In the genomic region with DNA sequence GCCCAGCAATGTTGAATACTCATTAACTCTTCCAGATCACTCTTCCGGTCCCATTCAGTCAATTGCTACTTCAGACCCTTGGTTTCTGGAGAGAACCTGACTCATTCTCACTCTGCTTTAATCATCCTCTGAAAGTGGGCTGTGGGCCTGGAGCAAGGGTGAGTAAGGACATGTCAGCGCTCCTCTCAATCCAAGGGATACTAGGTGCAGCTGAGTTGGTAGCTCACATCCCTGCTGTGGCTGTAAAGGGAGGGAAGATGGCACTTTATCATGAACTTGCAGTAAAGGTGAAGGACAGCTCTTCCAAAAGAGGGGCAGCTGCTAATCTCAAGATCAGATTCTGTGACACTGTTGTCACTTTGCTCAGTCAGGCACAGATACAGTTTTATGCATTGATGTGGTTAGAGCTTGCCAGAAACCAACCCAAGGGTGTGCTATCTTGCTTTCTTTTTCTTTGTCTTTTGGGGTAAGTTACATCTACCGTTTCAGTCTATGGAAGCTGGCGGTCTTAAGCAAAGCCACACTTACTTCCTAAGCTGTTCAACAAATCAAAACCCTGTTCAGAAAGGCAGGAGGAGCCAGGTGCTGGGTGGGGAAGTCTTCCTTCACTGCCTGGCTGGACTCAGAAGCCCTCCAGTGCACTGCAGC, we compare ENCODE assay signal across 8 cellular contexts. TPM values are rescaled to one million over a fixed set of nuclear protein-coding genes. Genes with fewer than 3 reads are reported as not detected.
DNase-seq lines count a peak whose midpoint lies in the region; ATAC-seq lines count a peak whose summit lies in the region.

No MANE protein-coding gene starts in this region.

- peak; percentile 61 to 68 for DNase-seq in activated T-cell treated with anti-CD3 and anti-CD28 coated beads, Interleukin-2, amount 50 U/mL, for 72 hours
- DNase-seq in stimulated activated CD4-positive, alpha-beta T cell treated with anti-CD3 and anti-CD28 coated beads, Interleukin-12 subunit alpha, Interleukin-12 subunit beta, amount 100 ng/mL, for 48 hours (ENCODE audit: low read depth in 2 of 3, low spot score in 1 of 3): peak; percentile 34 to 47 (median 39)
- DNase-seq in NCI-H526 treated with DMSO at 0.1 percent for 48 hours (lab: John Stamatoyannopoulos, UW) (no peak), NCI-H146 treated with DMSO at 0.1 percent for 48 hours (lab: John Stamatoyannopoulos, UW; ENCODE audit: unreplicated experiment) (no peak), DMS 273 treated with DMSO at 0.1 percent for 48 hours (lab: John Stamatoyannopoulos, UW) (no peak)

- H3K36me3 Mint-ChIP-seq in activated T-cell treated with anti-CD3 and anti-CD28 coated beads, Interleukin-2, amount 50 U/mL, for 72 hours (ENCODE audit: insufficient read depth in 2 of 2): peaks cover 0 to 4% of the 10 kb centered on the region in 2 donors

- peak overlapping the region; percentile 16 for H3K27ac Mint-ChIP-seq in activated T-cell treated with anti-CD3 and anti-CD28 coated beads, Interleukin-2, amount 50 U/mL, for 72 hours

- peaks cover 0 to 3% of the 10 kb centered on the region in 2 donors for H3K9me3 Mint-ChIP-seq in activated T-cell treated with anti-CD3 and anti-CD28 coated beads, Interleukin-2, amount 50 U/mL, for 72 hours

- H3K4me1 Mint-ChIP-seq in activated T-cell treated with anti-CD3 and anti-CD28 coated beads, Interleukin-2, amount 50 U/mL, for 72 hours (ENCODE audit: low read depth): peaks cover 41% of the 10 kb centered on the region

- H3K27me3 Mint-ChIP-seq in activated T-cell treated with anti-CD3 and anti-CD28 coated beads, Interleukin-2, amount 50 U/mL, for 72 hours (ENCODE audit: low read depth): no peaks in the 10 kb centered on the region

- ATAC-seq in GM18867 (IDR thresholded peaks at IDR 0.05; ENCODE audit: unreplicated experiment) (peak; percentile 84), HG03432 (IDR thresholded peaks at IDR 0.05; ENCODE audit: unreplicated experiment) (peak; percentile 88), GM18873 (IDR thresholded peaks at IDR 0.05; ENCODE audit: low FRiP score, unreplicated experiment) (no peak)
- peak; percentile 95 to 96 for ATAC-seq in activated T-cell treated with anti-CD3 and anti-CD28 coated beads, Interleukin-2, amount 50 U/mL, for 72 hours (replicated peaks in 1 of 2)

- peak overlapping the region; percentile 53 to 73 for H3K4me3 Mint-ChIP-seq in activated T-cell treated with anti-CD3 and anti-CD28 coated beads, Interleukin-2, amount 50 U/mL, for 72 hours

RNA-seq across cellular contexts. Expression of a gene that starts 26.5 kb away (rescaled TPM):
- total RNA-seq in activated T-cell treated with anti-CD3 and anti-CD28 coated beads, Interleukin-2, amount 50 U/mL, for 72 hours: 10 to 100 TPM; 20.9 to 50.5 TPM

Comparison
In these comparisons a context has a peak if more than half of its experiments do, and no peak if none do; other contexts are left out.
1. DNase-seq: peak in activated T-cell treated with anti-CD3 and anti-CD28 coated beads, Interleukin-2, amount 50 U/mL, for 72 hours (2 of 2) and stimulated activated CD4-positive, alpha-beta T cell treated with anti-CD3 and anti-CD28 coated beads, Interleukin-12 subunit alpha, Interleukin-12 subunit beta, amount 100 ng/mL, for 48 hours (3 of 3); none in NCI-H526 treated with DMSO at 0.1 percent for 48 hours (single experiment), NCI-H146 treated with DMSO at 0.1 percent for 48 hours (single experiment) and DMS 273 treated with DMSO at 0.1 percent for 48 hours (single experiment).